ENCODE assay signal across 11 cellular contexts in the genomic region with DNA sequence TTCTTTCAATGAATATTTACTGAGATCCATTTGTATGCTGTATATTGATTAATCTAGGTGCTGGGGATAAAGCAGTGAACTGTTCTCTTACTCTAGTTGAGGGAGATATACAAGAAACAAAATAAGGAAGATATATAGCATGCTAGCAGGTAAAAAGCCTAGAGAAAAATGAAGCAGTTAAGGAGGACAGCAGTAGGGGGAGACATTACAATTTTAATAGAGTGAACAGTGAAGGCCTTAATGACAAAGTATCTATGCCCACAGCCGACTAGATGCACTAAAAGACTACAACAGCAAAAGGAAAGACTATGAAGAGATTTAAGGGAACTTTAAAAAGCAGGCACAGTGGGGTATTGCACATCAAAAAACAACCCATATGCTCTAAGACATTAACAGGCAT.
DNase-seq lines count a peak whose midpoint lies in the region; ATAC-seq and TF ChIP-seq lines count a peak whose summit lies in the region.
"Had no signal": no experiment of that assay in that cellular context is flagged by ENCODE, and none has a peak within 500 bp of the region (broad histone marks: within the 10 kb centered on the region; RNA-seq: fewer than 3 reads in every experiment).

No MANE protein-coding gene starts in this region.

- no peaks in the 10 kb centered on the region for H3K27me3 ChIP-seq in GM06990 (replicated peaks; ENCODE audit: control insufficient read depth, insufficient read depth, low read length)
- H3K27me3 ChIP-seq: gastroesophageal sphincter had no signal

- no peak for DNase-seq in GM06990 (ENCODE audit: extremely low read depth, insufficient read length)
- peak; percentile 29 for DNase-seq in SW480 (ENCODE audit: low spot score)
- DNase-seq in left lobe of liver (ENCODE audit: low spot score), result no peak
- no peak for DNase-seq in RPMI8226
- no peak for DNase-seq in T-helper 9 cell
- DNase-seq in activated gamma-delta T cell (lab: John Stamatoyannopoulos, UW), result no peak
- DNase-seq: activated naive CD4-positive, alpha-beta T cell treated with anti-CD3 and anti-CD28 coated beads, Interleukin-2, amount 50 U/mL, for 16 hours; HCEC 1CT had no signal

- peaks cover 6% of the 10 kb centered on the region for H3K36me3 ChIP-seq in GM06990 (ENCODE audit: control insufficient read depth, insufficient read depth, low read length)

- no peak overlapping the region for H3K4me3 ChIP-seq in GM06990 (replicated peaks; ENCODE audit: low read depth, low read length)
- H3K4me3 ChIP-seq: gastroesophageal sphincter had no signal

- TF ChIP-seq CTCF in GM06990 (IDR thresholded peaks at IDR 0.05; ENCODE audit: insufficient read depth, low read length, poor library complexity, severe bottlenecking), result peak; percentile 29
- peak; percentile 69 for TF ChIP-seq CTCF in LNCAP (IDR thresholded peaks at IDR 0.05)

- ATAC-seq in left lobe of liver (peak; percentile 62), HG03520 (IDR thresholded peaks at IDR 0.05; ENCODE audit: unreplicated experiment) (no peak)
- ATAC-seq: gastroesophageal sphincter had no signal
